ENCODE assay signal across 8 cellular contexts in genomic region chr6:45436544-45437440, GRCh38. TPM values are rescaled to one million over a fixed set of nuclear protein-coding genes. Genes with fewer than 3 reads are reported as not detected.
DNase-seq lines count a peak whose midpoint lies in the region; ATAC-seq and TF ChIP-seq lines count a peak whose summit lies in the region.

No MANE protein-coding gene starts in this region.

- intact Hi-C loops in left ventricle myocardium inferior (cut with micrococcal nuclease), result no loop called here

- POLR2A ChIA-PET in activated CD4-positive, alpha-beta T cell treated with anti-CD3 and anti-CD28 coated beads, Interleukin-2, amount 10 ng/mL, durations not matched to agents 7 days and 5 days (lab: Charles Lee), result no interaction called here

- H3K36me3 ChIP-seq in left ventricle myocardium inferior, result no peaks in the 10 kb centered on the region
- H3K36me3 ChIP-seq in urinary bladder (ENCODE audit: insufficient read depth), result no peaks in the 10 kb centered on the region

- no peaks in the 10 kb centered on the region for H3K27me3 ChIP-seq in left ventricle myocardium inferior (ENCODE audit: low read depth)

- H3K4me1 Mint-ChIP-seq in activated CD4-positive, alpha-beta T cell treated with anti-CD3 and anti-CD28 coated beads, Interleukin-2, amount 10 ng/mL, durations not matched to agents 7 days and 5 days, result peaks cover 65% of the 10 kb centered on the region

- peaks cover 26% of the 10 kb centered on the region for H3K36me3 Mint-ChIP-seq in activated CD4-positive, alpha-beta T cell treated with anti-CD3 and anti-CD28 coated beads, Interleukin-2, amount 10 ng/mL, durations not matched to agents 7 days and 5 days (ENCODE audit: low read depth)

- H3K4me3 Mint-ChIP-seq in activated CD4-positive, alpha-beta T cell treated with anti-CD3 and anti-CD28 coated beads, Interleukin-2, amount 10 ng/mL, durations not matched to agents 7 days and 5 days, result peak overlapping the region; percentile 31

- peak overlapping the region; percentile 41 for H3K27ac ChIP-seq in left ventricle myocardium inferior (replicated peaks)
- peak overlapping the region; percentile 23 for H3K27ac ChIP-seq in urinary bladder (ENCODE audit: low read depth)

- ATAC-seq in HG02852 (IDR thresholded peaks at IDR 0.05; ENCODE audit: unreplicated experiment), result peak; percentile 76

- H3K27me3 Mint-ChIP-seq in activated CD4-positive, alpha-beta T cell treated with anti-CD3 and anti-CD28 coated beads, Interleukin-2, amount 10 ng/mL, durations not matched to agents 7 days and 5 days, result no peaks in the 10 kb centered on the region

- no peaks in the 10 kb centered on the region for H3K9me3 ChIP-seq in left ventricle myocardium inferior (replicated peaks)

- peak overlapping the region; percentile 58 for H3K27ac Mint-ChIP-seq in activated CD4-positive, alpha-beta T cell treated with anti-CD3 and anti-CD28 coated beads, Interleukin-2, amount 10 ng/mL, durations not matched to agents 7 days and 5 days

- DNase-seq in Ammon's horn (ENCODE audit: low spot score) (peak; percentile 68), left ventricle myocardium inferior (no peak), nucleus accumbens (lab: John Stamatoyannopoulos, UW) (no peak), germinal center (ENCODE audit: low spot score) (no peak), retina (no peak)
- DNase-seq in activated CD4-positive, alpha-beta T cell treated with anti-CD3 and anti-CD28 coated beads, Interleukin-2, amount 10 ng/mL, durations not matched to agents 7 days and 5 days, result no peak

- peaks cover 21% of the 10 kb centered on the region for H3K4me1 ChIP-seq in left ventricle myocardium inferior
- H3K4me1 ChIP-seq in urinary bladder (ENCODE audit: insufficient read depth), result peaks cover 2% of the 10 kb centered on the region

- TF ChIP-seq CTCF in left ventricle myocardium inferior (IDR thresholded peaks at IDR 0.05; ENCODE audit: borderline replicate concordance), result no peak

- H3K4me3 ChIP-seq in left ventricle myocardium inferior, result peak overlapping the region; percentile 4
- H3K4me3 ChIP-seq in urinary bladder (ENCODE audit: low read depth, low read length), result peak overlapping the region; percentile 9

- CTCF ChIA-PET in activated CD4-positive, alpha-beta T cell treated with anti-CD3 and anti-CD28 coated beads, Interleukin-2, amount 10 ng/mL, durations not matched to agents 7 days and 5 days (lab: Charles Lee), result interaction anchor here (0.6 to 2.5 kb wide), 4 partner anchors 12 to 488 kb away, joined by 3 to 7 read pairs (median 4); no protein-coding TSS in a partner anchor

- H3K9me3 Mint-ChIP-seq in activated CD4-positive, alpha-beta T cell treated with anti-CD3 and anti-CD28 coated beads, Interleukin-2, amount 10 ng/mL, durations not matched to agents 7 days and 5 days, result no peaks in the 10 kb centered on the region

- WGBS in urinary bladder, result 44% methylated on average over 7 of the region's 7 CpGs

RNA-seq across cellular contexts. Expression of gene SUPT3H, which starts 59.1 kb away (rescaled TPM):
- 1 to 10 TPM; 8.7 to 9.0 TPM for total RNA-seq in activated CD4-positive, alpha-beta T cell treated with anti-CD3 and anti-CD28 coated beads, Interleukin-2, amount 10 ng/mL, durations not matched to agents 7 days and 5 days
- total RNA-seq in left ventricle myocardium inferior (2.6 TPM), urinary bladder (12.5 TPM)
- polyA plus RNA-seq in urinary bladder, result 9.4 TPM
